Comparison of ENCODE assay signal across 11 cellular contexts in the genomic region with DNA sequence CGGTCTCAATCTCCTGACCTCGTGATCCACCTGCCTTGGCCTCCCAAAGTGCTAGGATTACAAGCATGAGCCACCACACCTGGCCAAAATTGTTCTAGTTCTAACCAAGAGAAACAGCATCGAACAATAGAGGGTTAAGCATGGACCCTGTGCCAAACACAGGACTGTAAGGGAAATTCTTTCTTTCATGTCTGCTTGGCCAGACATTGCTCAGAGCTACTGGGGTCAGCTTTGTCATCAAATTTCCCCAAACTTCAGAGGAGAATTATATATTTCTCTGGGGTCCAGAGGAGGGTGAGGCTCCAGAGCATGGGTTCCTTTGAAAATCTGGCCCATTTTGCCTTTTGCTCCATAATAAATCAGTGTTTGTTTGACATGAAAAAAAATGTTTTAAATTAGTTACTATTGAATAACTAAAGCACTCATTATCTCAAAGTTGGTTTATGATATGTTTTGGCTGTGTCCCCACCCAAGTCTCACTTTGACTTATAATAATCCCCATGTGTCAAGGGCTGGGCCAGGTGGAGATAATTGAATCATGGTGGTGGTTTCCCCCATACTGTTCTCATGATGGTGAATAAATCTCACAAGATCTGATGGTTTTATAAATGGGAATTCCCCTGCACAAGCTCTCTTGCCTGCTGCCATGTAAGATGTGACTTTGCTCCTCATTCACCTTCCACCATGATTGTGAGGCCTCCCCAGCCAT. TPM values are rescaled to one million over a fixed set of nuclear protein-coding genes. Genes with fewer than 3 reads are reported as not detected.
DNase-seq lines count a peak whose midpoint lies in the region; ATAC-seq and TF ChIP-seq lines count a peak whose summit lies in the region.
"Not testable (repeated sequence)": the region's sequence is repeated elsewhere in the genome, so short reads cannot be mapped to it uniquely, and the experiment has no call there.
"Had no signal": no experiment of that assay in that cellular context is flagged by ENCODE, and none has a peak within 500 bp of the region (broad histone marks: within the 10 kb centered on the region; RNA-seq: fewer than 3 reads in every experiment).

No MANE protein-coding gene starts in this region.

- not testable (repeated sequence) for H3K27me3 Mint-ChIP-seq in activated CD4-positive, alpha-beta T cell treated with anti-CD3 and anti-CD28 coated beads for 36 hours; activated CD8-positive, alpha-beta T cell treated with anti-CD3 and anti-CD28 coated beads for 36 hours; activated T-helper 17 cell treated with anti-CD3 and anti-CD28 coated beads, Interleukin-2, amount 50 U/mL, for 72 hours

- H3K4me1 Mint-ChIP-seq in activated CD4-positive, alpha-beta T cell treated with anti-CD3 and anti-CD28 coated beads for 36 hours: peaks cover 13% of the 10 kb centered on the region
- H3K4me1 Mint-ChIP-seq in activated CD8-positive, alpha-beta T cell treated with anti-CD3 and anti-CD28 coated beads for 36 hours (ENCODE audit: low read depth); activated T-helper 17 cell treated with anti-CD3 and anti-CD28 coated beads, Interleukin-2, amount 50 U/mL, for 72 hours: not testable (repeated sequence)

- CTCF ChIA-PET in activated CD4-positive, alpha-beta T cell treated with anti-CD3 and anti-CD28 coated beads for 36 hours (lab: Charles Lee): interaction anchor here (1.1 kb wide), 1 partner anchor 71 kb away, joined by 3 read pairs; no protein-coding TSS in a partner anchor
- CTCF ChIA-PET in activated CD8-positive, alpha-beta T cell treated with anti-CD3 and anti-CD28 coated beads for 36 hours (lab: Charles Lee): not testable (repeated sequence)

- H3K27ac Mint-ChIP-seq in activated CD4-positive, alpha-beta T cell treated with anti-CD3 and anti-CD28 coated beads for 36 hours: peak overlapping the region; percentile 62
- not testable (repeated sequence) for H3K27ac Mint-ChIP-seq in activated CD8-positive, alpha-beta T cell treated with anti-CD3 and anti-CD28 coated beads for 36 hours; activated naive CD4-positive, alpha-beta T cell treated with anti-CD3 and anti-CD28 coated beads, Interleukin-2, amount 50 U/mL, for 72 hours
- peak overlapping the region; percentile 51 for H3K27ac Mint-ChIP-seq in activated T-helper 17 cell treated with anti-CD3 and anti-CD28 coated beads, Interleukin-2, amount 50 U/mL, for 72 hours

- H3K4me3 Mint-ChIP-seq in activated CD4-positive, alpha-beta T cell treated with anti-CD3 and anti-CD28 coated beads for 36 hours; activated CD8-positive, alpha-beta T cell treated with anti-CD3 and anti-CD28 coated beads for 36 hours: not testable (repeated sequence)
- H3K4me3 Mint-ChIP-seq in activated T-helper 17 cell treated with anti-CD3 and anti-CD28 coated beads, Interleukin-2, amount 50 U/mL, for 72 hours: peak overlapping the region; percentile 49

- POLR2A ChIA-PET in activated CD4-positive, alpha-beta T cell treated with anti-CD3 and anti-CD28 coated beads for 36 hours (lab: Charles Lee); activated CD8-positive, alpha-beta T cell treated with anti-CD3 and anti-CD28 coated beads for 36 hours (lab: Charles Lee): not testable (repeated sequence)

- intact Hi-C loops in activated CD4-positive, alpha-beta T cell treated with anti-CD3 and anti-CD28 coated beads for 36 hours (cut with DNase I, micrococcal nuclease); activated CD8-positive, alpha-beta T cell treated with anti-CD3 and anti-CD28 coated beads for 36 hours (cut with micrococcal nuclease): not testable (repeated sequence)

- ATAC-seq in activated CD4-positive, alpha-beta T cell treated with anti-CD3 and anti-CD28 coated beads for 36 hours: peak; percentile 66
- ATAC-seq in activated CD8-positive, alpha-beta T cell treated with anti-CD3 and anti-CD28 coated beads for 36 hours: not testable (repeated sequence)
- peak; percentile 86 for ATAC-seq in activated T-helper 17 cell treated with anti-CD3 and anti-CD28 coated beads, Interleukin-2, amount 50 U/mL, for 72 hours (replicated peaks)
- peak; percentile 20 to 75 for ATAC-seq in activated naive CD4-positive, alpha-beta T cell treated with anti-CD3 and anti-CD28 coated beads, Interleukin-2, amount 50 U/mL, for 72 hours

- peaks cover 12% of the 10 kb centered on the region for H3K36me3 Mint-ChIP-seq in activated CD4-positive, alpha-beta T cell treated with anti-CD3 and anti-CD28 coated beads for 36 hours (ENCODE audit: low read depth)
- H3K36me3 Mint-ChIP-seq in activated CD8-positive, alpha-beta T cell treated with anti-CD3 and anti-CD28 coated beads for 36 hours (ENCODE audit: low read depth); activated T-helper 17 cell treated with anti-CD3 and anti-CD28 coated beads, Interleukin-2, amount 50 U/mL, for 72 hours (ENCODE audit: low read depth); activated naive CD4-positive, alpha-beta T cell treated with anti-CD3 and anti-CD28 coated beads, Interleukin-2, amount 50 U/mL, for 72 hours: not testable (repeated sequence)

- DNase-seq in activated CD4-positive, alpha-beta T cell treated with anti-CD3 and anti-CD28 coated beads for 36 hours: peak; percentile 46
- peak; percentile 15 for DNase-seq in activated CD8-positive, alpha-beta T cell treated with anti-CD3 and anti-CD28 coated beads for 36 hours
- not testable (repeated sequence) for DNase-seq in activated naive CD4-positive, alpha-beta T cell treated with anti-CD3 and anti-CD28 coated beads, Interleukin-2, amount 50 U/mL, for 72 hours (ENCODE audit: low spot score in 2 of 2)
- DNase-seq in stimulated activated CD4-positive, alpha-beta T cell treated with anti-CD3 and anti-CD28 coated beads, Interleukin-1b, Interleukin-23, amount 100 ng/mL, for 48 hours: peak; percentile 16

- H3K9me3 Mint-ChIP-seq in activated CD4-positive, alpha-beta T cell treated with anti-CD3 and anti-CD28 coated beads for 36 hours (ENCODE audit: low read depth): peaks cover 25% of the 10 kb centered on the region
- not testable (repeated sequence) for H3K9me3 Mint-ChIP-seq in activated CD8-positive, alpha-beta T cell treated with anti-CD3 and anti-CD28 coated beads for 36 hours
- peaks cover 17% of the 10 kb centered on the region for H3K9me3 Mint-ChIP-seq in activated T-helper 17 cell treated with anti-CD3 and anti-CD28 coated beads, Interleukin-2, amount 50 U/mL, for 72 hours
- H3K9me3 Mint-ChIP-seq in activated naive CD4-positive, alpha-beta T cell treated with anti-CD3 and anti-CD28 coated beads, Interleukin-2, amount 50 U/mL, for 72 hours: peaks cover 10 to 18% of the 10 kb centered on the region in 2 donors

- TF ChIP-seq CTCF in activated CD8-positive, alpha-beta T cell treated with anti-CD3 and anti-CD28 coated beads for 36 hours (IDR thresholded peaks at IDR 0.05): not testable (repeated sequence)

RNA-seq across cellular contexts. Expression of a gene that starts 29.2 kb away (rescaled TPM):
- 100 to 1,000 TPM; 102 to 140 TPM for total RNA-seq in activated CD4-positive, alpha-beta T cell treated with anti-CD3 and anti-CD28 coated beads for 36 hours
- 1 to 10 TPM; 1.0 to 1.9 TPM for total RNA-seq in activated CD8-positive, alpha-beta T cell treated with anti-CD3 and anti-CD28 coated beads for 36 hours
- 100 to 1,000 TPM in 1 of 2 donors, 1 to 10 TPM in 1; 1.3 to 160 TPM for total RNA-seq in activated T-helper 17 cell treated with anti-CD3 and anti-CD28 coated beads, Interleukin-2, amount 50 U/mL, for 72 hours
- total RNA-seq in activated naive CD4-positive, alpha-beta T cell treated with anti-CD3 and anti-CD28 coated beads, Interleukin-2, amount 50 U/mL, for 72 hours: 10 to 100 TPM in 1 of 2 donors, 1 to 10 TPM in 1; 1.5 to 29.9 TPM
- total RNA-seq: A673; CD4-positive, CD25-positive, alpha-beta regulatory T cell; G401 had no signal

RNA-seq across cellular contexts. Expression of a gene that starts 34.9 kb away (rescaled TPM):
- not detected for total RNA-seq in activated CD4-positive, alpha-beta T cell treated with anti-CD3 and anti-CD28 coated beads for 36 hours
- not detected for total RNA-seq in activated CD8-positive, alpha-beta T cell treated with anti-CD3 and anti-CD28 coated beads for 36 hours
- total RNA-seq in activated T-helper 17 cell treated with anti-CD3 and anti-CD28 coated beads, Interleukin-2, amount 50 U/mL, for 72 hours: not detected
- not detected for total RNA-seq in activated naive CD4-positive, alpha-beta T cell treated with anti-CD3 and anti-CD28 coated beads, Interleukin-2, amount 50 U/mL, for 72 hours
- total RNA-seq: A673; CD4-positive, alpha-beta memory T cell; CD4-positive, CD25-positive, alpha-beta regulatory T cell; CD8-positive, alpha-beta memory T cell; Daoy; G401 had no signal

RNA-seq across cellular contexts. Expression of a gene that starts 51.2 kb away (rescaled TPM):
- total RNA-seq in activated CD4-positive, alpha-beta T cell treated with anti-CD3 and anti-CD28 coated beads for 36 hours: not detected
- total RNA-seq in activated CD8-positive, alpha-beta T cell treated with anti-CD3 and anti-CD28 coated beads for 36 hours: not detected
- under 1 TPM in 1 of 2 donors, not detected in 1; 0.29 TPM for total RNA-seq in activated T-helper 17 cell treated with anti-CD3 and anti-CD28 coated beads, Interleukin-2, amount 50 U/mL, for 72 hours
- total RNA-seq in activated naive CD4-positive, alpha-beta T cell treated with anti-CD3 and anti-CD28 coated beads, Interleukin-2, amount 50 U/mL, for 72 hours: not detected
- total RNA-seq: A673; CD4-positive, alpha-beta memory T cell; CD4-positive, CD25-positive, alpha-beta regulatory T cell; CD8-positive, alpha-beta memory T cell; Daoy; G401 had no signal

RNA-seq across cellular contexts. Expression of a gene that starts 58.3 kb away (rescaled TPM):
- not detected for total RNA-seq in activated CD4-positive, alpha-beta T cell treated with anti-CD3 and anti-CD28 coated beads for 36 hours
- total RNA-seq in activated CD8-positive, alpha-beta T cell treated with anti-CD3 and anti-CD28 coated beads for 36 hours: not detected
- not detected for total RNA-seq in activated T-helper 17 cell treated with anti-CD3 and anti-CD28 coated beads, Interleukin-2, amount 50 U/mL, for 72 hours
- not detected for total RNA-seq in activated naive CD4-positive, alpha-beta T cell treated with anti-CD3 and anti-CD28 coated beads, Interleukin-2, amount 50 U/mL, for 72 hours
- total RNA-seq: A673; CD4-positive, alpha-beta memory T cell; CD4-positive, CD25-positive, alpha-beta regulatory T cell; CD8-positive, alpha-beta memory T cell; G401 had no signal
